1 cellular context compared by ENCODE assay signal in genomic region chr10:87659571-87660483, GRCh38.
TF ChIP-seq lines count a peak whose summit lies in the region.

Gene PAPSS2 (plus strand): TSS chr10:87659878. CDS start chr10:87659982, 104 bp downstream.

TF ChIP-seq in HepG2, 621 proteins besides CTCF, POLR2A, EP300 and RAD21 (continued from another document):
- TF ChIP-seq ZNF773 (CRISPR knock-in tag; IDR thresholded peaks at IDR 0.05; ENCODE audit: borderline replicate concordance), result no peak
- TF ChIP-seq ZNF605 (CRISPR knock-in tag; IDR thresholded peaks at IDR 0.05), result no peak
- no peak for TF ChIP-seq SMARCC2 (IDR thresholded peaks at IDR 0.05)
- TF ChIP-seq ZNF547 (CRISPR knock-in tag; IDR thresholded peaks at IDR 0.05), result no peak
- peak; percentile 29; the same call in 1 of the 2 replicates for TF ChIP-seq ZNF687 (CRISPR knock-in tag; IDR thresholded peaks at IDR 0.05)
- TF ChIP-seq EED (CRISPR knock-in tag; IDR thresholded peaks at IDR 0.05), result peak; percentile 26; the same call in 1 of the 2 replicates
- TF ChIP-seq UBTF (CRISPR knock-in tag; IDR thresholded peaks at IDR 0.05), result peak; percentile 51; the same call in 1 of the 2 replicates
- no peak for TF ChIP-seq ZNF562 (CRISPR knock-in tag; IDR thresholded peaks at IDR 0.05; ENCODE audit: borderline replicate concordance)
- TF ChIP-seq ATF3 (CRISPR knock-in tag; IDR thresholded peaks at IDR 0.05), result no peak
- peak; percentile 51 for TF ChIP-seq ZBTB14 (CRISPR knock-in tag; IDR thresholded peaks at IDR 0.05)
- TF ChIP-seq ZSCAN5A (CRISPR knock-in tag; IDR thresholded peaks at IDR 0.05; ENCODE audit: borderline replicate concordance), result no peak
- peak; percentile 37; the same call in 1 of the 2 replicates for TF ChIP-seq KDM2A (CRISPR knock-in tag; IDR thresholded peaks at IDR 0.05; ENCODE audit: borderline replicate concordance, low read depth)
- no peak for TF ChIP-seq SMC3 (IDR thresholded peaks at IDR 0.05; ENCODE audit: low read length)
